Comparison of ENCODE assay signal across 2 cellular contexts in genomic region chr7:158311791-158312190, GRCh38.
TF ChIP-seq lines count a peak whose summit lies in the region.

No MANE protein-coding gene starts in this region.

TF ChIP-seq in HEK293, 187 proteins besides CTCF, POLR2A, EP300 and RAD21 (continued from another document):
- TF ChIP-seq ZNF148 (tag by site-specific recombination; IDR thresholded peaks at IDR 0.05; ENCODE audit: borderline replicate concordance) (no peak), ZNF302 (tag by site-specific recombination; IDR thresholded peaks at IDR 0.05; ENCODE audit: low read depth) (no peak), ZNF624 (tag by site-specific recombination; IDR thresholded peaks at IDR 0.05) (no peak), ZNF544 (tag by site-specific recombination; IDR thresholded peaks at IDR 0.05) (no peak), ZBTB48 (tag by site-specific recombination; IDR thresholded peaks at IDR 0.05) (no peak), ZNF837 (tag by site-specific recombination; IDR thresholded peaks at IDR 0.05) (no peak), ZNF184 (tag by site-specific recombination; IDR thresholded peaks at IDR 0.05) (no peak), ATF2 (tag by site-specific recombination; IDR thresholded peaks at IDR 0.05; ENCODE audit: low read depth) (no peak), ZFHX2 (tag by site-specific recombination; conservative IDR thresholded peaks at IDR 0.05) (peak; percentile 50), ZNF138 (tag by site-specific recombination; IDR thresholded peaks at IDR 0.05; ENCODE audit: borderline replicate concordance) (no peak), ZNF366 (tag by site-specific recombination; conservative IDR thresholded peaks at IDR 0.05) (no peak), EGR2 (tag by site-specific recombination; IDR thresholded peaks at IDR 0.05; ENCODE audit: low read depth) (peak; percentile 17; the same call in 1 of the 2 replicates)

TF ChIP-seq in K562, 482 proteins besides CTCF, POLR2A, EP300 and RAD21 (continued from another document):
- no peak for TF ChIP-seq ZNF407 (IDR thresholded peaks at IDR 0.05; ENCODE audit: low read depth)
